1 cellular context compared by ENCODE assay signal in the genomic region with DNA sequence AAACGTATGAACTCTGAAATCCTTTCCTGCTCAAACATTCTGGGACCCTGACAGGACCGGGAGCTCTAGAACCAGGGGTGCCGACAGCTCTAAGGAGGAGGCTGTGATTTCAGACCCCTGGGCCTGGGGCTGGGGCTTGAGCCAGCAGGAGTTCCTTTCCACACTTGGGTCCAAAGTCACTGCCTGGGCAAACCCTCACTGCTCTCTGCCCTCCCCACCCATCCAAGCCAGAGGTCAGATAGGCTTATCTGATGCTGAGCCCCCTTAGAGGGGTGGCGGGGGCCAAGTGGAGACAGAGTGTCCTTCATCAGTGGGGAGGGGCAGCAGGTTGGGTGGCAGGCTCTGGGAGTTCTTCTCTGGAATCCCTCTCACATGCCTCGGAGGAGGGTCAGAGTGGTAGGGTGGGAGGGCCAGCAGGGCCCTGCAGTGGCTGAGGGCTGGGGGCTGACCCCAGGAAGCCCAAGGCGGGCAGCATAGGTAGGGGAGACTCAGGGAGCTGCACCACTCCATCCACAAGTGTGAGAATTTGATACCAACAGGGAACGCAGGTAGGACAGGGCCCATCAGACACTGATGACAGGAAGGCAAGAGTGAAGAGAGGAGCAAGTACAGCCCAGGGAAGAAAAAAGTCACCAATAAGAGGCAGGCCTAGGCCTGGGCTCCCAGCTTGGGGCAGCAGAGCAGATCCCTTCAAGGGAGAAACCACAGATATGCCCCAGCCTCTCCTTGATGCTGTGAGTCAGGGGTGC.
TF ChIP-seq lines count a peak whose summit lies in the region.

No MANE protein-coding gene starts in this region.

TF ChIP-seq in K562, 482 proteins besides CTCF, POLR2A, EP300 and RAD21 (continued from another document):
- TF ChIP-seq, protein P1, sequence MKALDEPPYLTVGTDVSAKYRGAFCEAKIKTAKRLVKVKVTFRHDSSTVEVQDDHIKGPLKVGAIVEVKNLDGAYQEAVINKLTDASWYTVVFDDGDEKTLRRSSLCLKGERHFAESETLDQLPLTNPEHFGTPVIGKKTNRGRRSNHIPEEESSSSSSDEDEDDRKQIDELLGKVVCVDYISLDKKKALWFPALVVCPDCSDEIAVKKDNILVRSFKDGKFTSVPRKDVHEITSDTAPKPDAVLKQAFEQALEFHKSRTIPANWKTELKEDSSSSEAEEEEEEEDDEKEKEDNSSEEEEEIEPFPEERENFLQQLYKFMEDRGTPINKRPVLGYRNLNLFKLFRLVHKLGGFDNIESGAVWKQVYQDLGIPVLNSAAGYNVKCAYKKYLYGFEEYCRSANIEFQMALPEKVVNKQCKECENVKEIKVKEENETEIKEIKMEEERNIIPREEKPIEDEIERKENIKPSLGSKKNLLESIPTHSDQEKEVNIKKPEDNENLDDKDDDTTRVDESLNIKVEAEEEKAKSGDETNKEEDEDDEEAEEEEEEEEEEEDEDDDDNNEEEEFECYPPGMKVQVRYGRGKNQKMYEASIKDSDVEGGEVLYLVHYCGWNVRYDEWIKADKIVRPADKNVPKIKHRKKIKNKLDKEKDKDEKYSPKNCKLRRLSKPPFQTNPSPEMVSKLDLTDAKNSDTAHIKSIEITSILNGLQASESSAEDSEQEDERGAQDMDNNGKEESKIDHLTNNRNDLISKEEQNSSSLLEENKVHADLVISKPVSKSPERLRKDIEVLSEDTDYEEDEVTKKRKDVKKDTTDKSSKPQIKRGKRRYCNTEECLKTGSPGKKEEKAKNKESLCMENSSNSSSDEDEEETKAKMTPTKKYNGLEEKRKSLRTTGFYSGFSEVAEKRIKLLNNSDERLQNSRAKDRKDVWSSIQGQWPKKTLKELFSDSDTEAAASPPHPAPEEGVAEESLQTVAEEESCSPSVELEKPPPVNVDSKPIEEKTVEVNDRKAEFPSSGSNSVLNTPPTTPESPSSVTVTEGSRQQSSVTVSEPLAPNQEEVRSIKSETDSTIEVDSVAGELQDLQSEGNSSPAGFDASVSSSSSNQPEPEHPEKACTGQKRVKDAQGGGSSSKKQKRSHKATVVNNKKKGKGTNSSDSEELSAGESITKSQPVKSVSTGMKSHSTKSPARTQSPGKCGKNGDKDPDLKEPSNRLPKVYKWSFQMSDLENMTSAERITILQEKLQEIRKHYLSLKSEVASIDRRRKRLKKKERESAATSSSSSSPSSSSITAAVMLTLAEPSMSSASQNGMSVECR (CRISPR knock-in tag; IDR thresholded peaks at IDR 0.05): no peak
- TF ChIP-seq ZNF41 (CRISPR knock-in tag; conservative IDR thresholded peaks at IDR 0.05): no peak
- TF ChIP-seq PPARD (CRISPR knock-in tag; IDR thresholded peaks at IDR 0.05): no peak
